ENCODE assay signal across 1 cellular context in the genomic region with DNA sequence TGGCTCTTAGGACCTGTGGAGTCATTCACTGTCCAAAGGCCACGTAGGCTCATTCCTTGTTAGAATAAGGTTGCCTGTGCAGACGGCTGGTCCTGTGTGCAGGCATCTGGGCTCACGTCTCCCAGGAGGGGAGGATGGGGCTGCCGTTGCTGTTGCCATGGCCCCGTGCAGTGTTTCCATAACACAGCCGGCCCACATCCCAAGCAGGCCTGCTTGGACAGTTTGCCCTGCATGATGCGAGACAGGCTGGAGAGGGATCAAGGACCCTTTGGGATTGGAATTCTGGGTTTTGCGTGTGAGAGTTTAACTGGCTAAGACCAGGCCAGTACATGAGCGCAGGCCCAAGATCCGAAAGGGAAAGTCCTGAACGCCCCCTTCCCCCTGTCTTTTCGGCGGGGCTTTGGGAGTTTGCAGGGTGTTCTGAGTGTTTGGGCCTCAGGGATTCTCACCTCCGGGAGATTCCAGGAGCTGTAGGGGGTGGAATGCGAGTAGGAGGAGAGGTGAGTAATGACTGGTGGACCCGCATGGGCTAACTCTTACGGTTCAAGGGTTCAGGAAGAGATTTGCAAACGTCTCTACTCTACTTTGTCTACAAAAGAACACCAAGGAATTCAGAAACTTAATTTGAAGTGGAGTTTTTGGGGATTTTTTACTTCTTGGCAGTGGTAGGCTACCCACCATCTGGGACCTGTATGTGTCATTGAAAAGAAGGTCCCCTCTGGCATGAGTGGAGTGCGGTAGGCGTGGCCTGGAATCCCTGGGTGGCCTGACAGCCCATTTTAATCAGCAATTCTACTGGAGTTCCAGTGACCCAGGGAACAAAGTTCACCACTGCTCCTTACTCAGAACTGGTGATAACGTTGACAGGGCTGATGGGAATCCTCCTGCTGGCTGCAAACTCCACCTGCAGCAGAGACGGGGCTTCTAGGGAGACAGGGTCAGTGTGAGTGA.
TF ChIP-seq lines count a peak whose summit lies in the region.

No MANE protein-coding gene starts in this region.

TF ChIP-seq in IMR-90, 13 proteins besides CTCF, POLR2A, EP300 and RAD21:
- TF ChIP-seq USF2 (IDR thresholded peaks at IDR 0.05; ENCODE audit: low read depth, low read length): no peak
- TF ChIP-seq MXI1 (IDR thresholded peaks at IDR 0.05; ENCODE audit: borderline replicate concordance, low read depth, low read length): no peak
- no peak for TF ChIP-seq MAZ (IDR thresholded peaks at IDR 0.05; ENCODE audit: borderline replicate concordance, low read depth, low read length)
- TF ChIP-seq RFX5 (IDR thresholded peaks at IDR 0.05; ENCODE audit: low read depth, low read length): no peak
- TF ChIP-seq CEBPB (IDR thresholded peaks at IDR 0.05; ENCODE audit: low read depth, low read length): no peak
- no peak for TF ChIP-seq MAFK (IDR thresholded peaks at IDR 0.05; ENCODE audit: low read depth, low read length)
- TF ChIP-seq SMC3 (IDR thresholded peaks at IDR 0.05; ENCODE audit: low read depth, low read length): no peak
- TF ChIP-seq, protein P1, sequence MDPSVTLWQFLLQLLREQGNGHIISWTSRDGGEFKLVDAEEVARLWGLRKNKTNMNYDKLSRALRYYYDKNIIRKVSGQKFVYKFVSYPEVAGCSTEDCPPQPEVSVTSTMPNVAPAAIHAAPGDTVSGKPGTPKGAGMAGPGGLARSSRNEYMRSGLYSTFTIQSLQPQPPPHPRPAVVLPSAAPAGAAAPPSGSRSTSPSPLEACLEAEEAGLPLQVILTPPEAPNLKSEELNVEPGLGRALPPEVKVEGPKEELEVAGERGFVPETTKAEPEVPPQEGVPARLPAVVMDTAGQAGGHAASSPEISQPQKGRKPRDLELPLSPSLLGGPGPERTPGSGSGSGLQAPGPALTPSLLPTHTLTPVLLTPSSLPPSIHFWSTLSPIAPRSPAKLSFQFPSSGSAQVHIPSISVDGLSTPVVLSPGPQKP (IDR thresholded peaks at IDR 0.05; ENCODE audit: borderline replicate concordance, low read depth, low read length): no peak
- no peak for TF ChIP-seq NFE2L2 (IDR thresholded peaks at IDR 0.05; ENCODE audit: low read depth, low read length)
- TF ChIP-seq BHLHE40 (IDR thresholded peaks at IDR 0.05; ENCODE audit: low read depth, low read length): no peak
- TF ChIP-seq FOS (IDR thresholded peaks at IDR 0.05; ENCODE audit: low read depth, low read length): no peak
- no peak for TF ChIP-seq RCOR1 (IDR thresholded peaks at IDR 0.05; ENCODE audit: insufficient replicate concordance, low read length)
- TF ChIP-seq CHD1 (IDR thresholded peaks at IDR 0.05; ENCODE audit: low read depth, low read length): no peak
